In genomic region chr4:157363366-157363765, GRCh38 we compare ENCODE assay signal across 1 cellular context.
TF ChIP-seq lines count a peak whose summit lies in the region.

No MANE protein-coding gene starts in this region.

TF ChIP-seq in GM23338, 12 proteins besides CTCF, POLR2A, EP300 and RAD21 (continued from another document):
- no peak for TF ChIP-seq ZNF462 (CRISPR knock-in tag; IDR thresholded peaks at IDR 0.05)
- no peak for TF ChIP-seq CREB1 (CRISPR knock-in tag; IDR thresholded peaks at IDR 0.05; ENCODE audit: low read depth)
- no peak for TF ChIP-seq ZNF114 (CRISPR knock-in tag; IDR thresholded peaks at IDR 0.05)
- no peak for TF ChIP-seq JUNB (IDR thresholded peaks at IDR 0.05; ENCODE audit: unreplicated experiment)
- no peak for TF ChIP-seq NANOG (IDR thresholded peaks at IDR 0.05; ENCODE audit: borderline replicate concordance)
- TF ChIP-seq ETS1 (IDR thresholded peaks at IDR 0.05): no peak
- no peak for TF ChIP-seq REST (IDR thresholded peaks at IDR 0.05; ENCODE audit: unreplicated experiment)
- TF ChIP-seq STAT1 (IDR thresholded peaks at IDR 0.05; ENCODE audit: unreplicated experiment): no peak
- TF ChIP-seq ZNF331 (CRISPR knock-in tag; IDR thresholded peaks at IDR 0.05; ENCODE audit: low read depth): no peak
TF ChIP-seq in GM23338: peak in this region for 0.
